ENCODE assay signal across 11 cellular contexts in the genomic region with DNA sequence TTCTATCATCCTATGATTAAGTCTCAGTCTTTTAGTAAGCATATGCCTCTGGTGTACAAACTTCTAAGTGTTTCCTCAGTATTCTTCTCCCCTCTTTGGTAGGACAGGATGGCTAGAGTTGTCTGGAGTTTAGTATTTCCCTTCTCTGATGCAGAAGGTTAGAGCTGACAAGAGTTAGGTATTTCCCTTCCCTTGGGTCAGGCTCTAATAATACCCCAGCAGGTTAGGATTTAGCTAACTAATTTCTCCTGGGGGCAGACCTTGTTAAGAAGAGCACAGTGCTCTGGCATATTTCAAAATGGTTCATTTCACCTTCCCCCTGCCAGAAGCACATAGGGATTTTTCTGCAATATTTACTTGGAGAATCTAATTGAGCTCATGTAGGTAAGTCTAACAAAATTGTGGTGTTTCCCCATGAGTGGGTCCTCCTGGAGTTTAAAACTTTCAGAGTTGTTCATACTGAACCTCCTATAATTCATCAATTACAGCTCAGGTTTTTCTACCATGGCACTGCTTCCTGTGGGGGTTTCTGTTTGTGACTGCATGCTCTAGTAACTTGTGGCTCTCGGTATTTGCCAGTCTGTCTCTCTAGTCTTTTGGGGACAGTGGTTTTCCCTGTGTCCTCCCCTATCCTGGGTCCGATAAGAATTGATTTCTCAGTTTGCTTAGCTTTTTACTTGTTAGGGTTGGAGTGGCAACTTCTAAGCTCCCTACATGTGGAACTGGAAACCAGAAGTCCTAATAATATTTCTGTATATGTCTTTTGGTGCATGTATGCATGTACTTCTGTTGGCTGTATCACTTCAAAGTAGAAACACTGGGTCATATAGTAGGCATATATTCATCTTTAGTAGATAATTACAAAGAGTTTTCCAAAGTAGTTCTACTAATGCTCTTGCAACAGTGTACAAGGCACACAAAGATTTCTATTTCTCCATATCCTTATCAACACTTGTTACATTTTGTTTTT.
A peak's percentile ranks its signal among the peaks of the same experiment; 100 is the strongest.
DNase-seq lines count a peak whose midpoint lies in the region; ATAC-seq lines count a peak whose summit lies in the region.
"Had no signal": no experiment of that assay in that cellular context is flagged by ENCODE, and none has a peak within 500 bp of the region (broad histone marks: within the 10 kb centered on the region; RNA-seq: fewer than 3 reads in every experiment).

No MANE protein-coding gene starts in this region.

- peak; percentile 3 for DNase-seq in naive B cell
- no peak for DNase-seq in midbrain (lab: John Stamatoyannopoulos, UW)
- DNase-seq in DMS153 treated with DMSO at 0.1 percent for 48 hours (lab: John Stamatoyannopoulos, UW; ENCODE audit: unreplicated experiment) = no peak
- no peak for DNase-seq in CD8-positive, alpha-beta memory T cell
- DNase-seq in mesendoderm = no peak
- DNase-seq: KBM-7, NCI-H2227 treated with DMSO at 0.1 percent for 48 hours had no signal

- H3K27me3 ChIP-seq in CD8-positive, alpha-beta memory T cell (ENCODE audit: insufficient read depth, low read length, poor library complexity, severe bottlenecking) = no peaks in the 10 kb centered on the region
- no peaks in the 10 kb centered on the region for H3K27me3 ChIP-seq in mesendoderm (ENCODE audit: insufficient read depth, low read length, poor library complexity)

- peaks cover 18 to 36% (median 25%) of the 10 kb centered on the region in 3 donors for H3K4me1 Mint-ChIP-seq in naive B cell
- H3K4me1 Mint-ChIP-seq in CD8-positive, alpha-beta memory T cell = peaks cover 0 to 2% (median 0%) of the 10 kb centered on the region in 3 donors

- H3K4me3 Mint-ChIP-seq in naive B cell = peak overlapping the region in 6 of 8 donors; percentile 18 to 63 (median 40)
- no peak overlapping the region for H3K4me3 Mint-ChIP-seq in CD8-positive, alpha-beta memory T cell
- H3K4me3 Mint-ChIP-seq: type B pancreatic cell had no signal

- no peak overlapping the region for H3K56ac ChIP-seq in mesendoderm (ENCODE audit: low read length)

- H2BK15ac ChIP-seq in mesendoderm (replicated peaks; ENCODE audit: low read depth) = no peak overlapping the region

- no peak overlapping the region for H2BK120ac ChIP-seq in mesendoderm (ENCODE audit: low read depth, low read length)

- ATAC-seq in GM18870 (IDR thresholded peaks at IDR 0.05; ENCODE audit: unreplicated experiment) (peak; percentile 94), GM21619 (IDR thresholded peaks at IDR 0.05; ENCODE audit: unreplicated experiment) (peak; percentile 92), HG03108 (IDR thresholded peaks at IDR 0.05; ENCODE audit: unreplicated experiment) (peak; percentile 95), naive B cell (ENCODE audit: low read depth in 2 of 2) (peak; percentile 76 to 85)

- no peak overlapping the region for H4K5ac ChIP-seq in mesendoderm (ENCODE audit: low read length)

- no peaks in the 10 kb centered on the region for H3K4me1 ChIP-seq in CD8-positive, alpha-beta memory T cell (ENCODE audit: insufficient read depth, low read length)
- H3K4me1 ChIP-seq in mesendoderm (ENCODE audit: control insufficient read depth, low read depth, low read length) = no peaks in the 10 kb centered on the region

- H3K4me2 ChIP-seq in mesendoderm (ENCODE audit: low read length) = no peak overlapping the region

- H3K36me3 Mint-ChIP-seq in naive B cell = peaks cover 9 to 15% of the 10 kb centered on the region in 2 donors
- peaks cover 9 to 33% (median 15%) of the 10 kb centered on the region in 3 donors for H3K36me3 Mint-ChIP-seq in CD8-positive, alpha-beta memory T cell

- no peak overlapping the region for H3K4me3 ChIP-seq in CD8-positive, alpha-beta memory T cell (ENCODE audit: low read length)
- H3K4me3 ChIP-seq in mesendoderm (ENCODE audit: low read length) = no peak overlapping the region

- H3K27ac ChIP-seq in CD8-positive, alpha-beta memory T cell (ENCODE audit: low read depth, low read length) = no peak overlapping the region
- H3K27ac ChIP-seq in mesendoderm (ENCODE audit: low read depth, low read length) = no peak overlapping the region

- CTCF ChIA-PET in CD8-positive, alpha-beta memory T cell (lab: Charles Lee) = no interaction called here

- no peak overlapping the region for H3K18ac ChIP-seq in mesendoderm (ENCODE audit: low read length)

- no peaks in the 10 kb centered on the region for H3K79me2 ChIP-seq in mesendoderm (ENCODE audit: control insufficient read depth, insufficient read depth, low read length)

- H3K36me3 ChIP-seq in CD8-positive, alpha-beta memory T cell (ENCODE audit: insufficient read depth, low read length) = no peaks in the 10 kb centered on the region
- no peaks in the 10 kb centered on the region for H3K36me3 ChIP-seq in mesendoderm (ENCODE audit: control insufficient read depth, insufficient read depth, low read length)

- peak overlapping the region in 5 of 6 donors; percentile 3 to 86 (median 81) for H3K27ac Mint-ChIP-seq in naive B cell
- no peak overlapping the region for H3K27ac Mint-ChIP-seq in CD8-positive, alpha-beta memory T cell
- H3K27ac Mint-ChIP-seq: type B pancreatic cell had no signal

- H4K8ac ChIP-seq in mesendoderm (ENCODE audit: low read depth, low read length) = no peak overlapping the region

- H3K27me3 Mint-ChIP-seq in naive B cell = no peaks in the 10 kb centered on the region
- no peaks in the 10 kb centered on the region for H3K27me3 Mint-ChIP-seq in CD8-positive, alpha-beta memory T cell
- H3K27me3 Mint-ChIP-seq: type B pancreatic cell had no signal

- H3K79me1 ChIP-seq in mesendoderm (ENCODE audit: low read length) = no peaks in the 10 kb centered on the region

- H3K23ac ChIP-seq in mesendoderm (ENCODE audit: low read length) = no peak overlapping the region

- POLR2A ChIA-PET in CD8-positive, alpha-beta memory T cell (lab: Charles Lee) = no interaction called here

- no peaks in the 10 kb centered on the region for H3K9me3 ChIP-seq in CD8-positive, alpha-beta memory T cell (ENCODE audit: low read length)

- no peak overlapping the region for H2AK5ac ChIP-seq in mesendoderm (ENCODE audit: low read length)

- H3K4ac ChIP-seq in mesendoderm (ENCODE audit: low read depth, low read length) = no peak overlapping the region

- H3K9ac ChIP-seq in mesendoderm (ENCODE audit: low read length) = no peak overlapping the region

- H2BK5ac ChIP-seq in mesendoderm (ENCODE audit: low read length) = no peak overlapping the region

- H3K9me3 Mint-ChIP-seq in naive B cell = no peaks in the 10 kb centered on the region
- no peaks in the 10 kb centered on the region for H3K9me3 Mint-ChIP-seq in CD8-positive, alpha-beta memory T cell
- H3K9me3 Mint-ChIP-seq: type B pancreatic cell had no signal

- no CpG with 5 or more reads among the region's 2 CpGs for WGBS in mesendoderm (ENCODE audit: extremely low coverage, insufficient coverage, low lambda C conversion rate)

Comparison
In these comparisons a context has a peak if more than half of its experiments do, and no peak if none do; other contexts are left out.
1. H3K27ac Mint-ChIP-seq: peak in naive B cell (5 of 6); none in CD8-positive, alpha-beta memory T cell (0 of 8).
2. H3K4me3 Mint-ChIP-seq: peak in naive B cell (6 of 8); none in CD8-positive, alpha-beta memory T cell (0 of 7).
3. Peak in every context shown above with its lines, with median percentiles within 50 percentile points of each other: ATAC-seq.